In the genomic region with DNA sequence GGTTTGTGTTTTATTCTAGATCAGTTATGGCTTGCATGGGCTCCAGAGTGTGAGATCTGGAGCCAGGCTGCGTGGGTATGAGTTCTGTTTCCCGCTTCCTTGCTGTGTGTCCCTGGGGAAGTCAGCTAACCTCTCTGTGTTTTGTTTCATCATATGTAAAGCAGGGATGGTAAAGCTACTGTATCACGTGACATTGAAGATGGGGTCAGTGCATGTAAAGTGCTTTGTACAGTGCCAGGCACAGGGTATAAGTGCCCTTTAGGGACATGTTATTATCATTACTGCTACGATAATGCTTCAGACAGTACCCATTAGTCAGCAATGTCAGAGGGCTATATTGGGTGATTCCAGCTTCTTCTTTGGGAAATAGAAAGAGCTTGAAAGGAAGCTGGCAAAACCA, we compare ENCODE assay signal across 2 cellular contexts.
TF ChIP-seq lines count a peak whose summit lies in the region.

No MANE protein-coding gene starts in this region.

TF ChIP-seq in HepG2, 621 proteins besides CTCF, POLR2A, EP300 and RAD21 (continued from another document):
- TF ChIP-seq ZNF768 (CRISPR knock-in tag; IDR thresholded peaks at IDR 0.05) (peak; percentile 19; the same call in 1 of the 2 replicates), ZNF350 (CRISPR knock-in tag; IDR thresholded peaks at IDR 0.05; ENCODE audit: borderline replicate concordance, low read depth) (no peak), ATF7-NPFF (CRISPR knock-in tag; IDR thresholded peaks at IDR 0.05; ENCODE audit: low read depth) (no peak), RAD51 (IDR thresholded peaks at IDR 0.05; ENCODE audit: borderline replicate concordance) (peak; percentile 89), MAFK (conservative IDR thresholded peaks at IDR 0.05 in 1 of 2, IDR thresholded peaks at IDR 0.05 in 1 of 2; ENCODE audit: low read length in 2 of 2) (0 out of 4 replicates have a peak, but pooled peaks of 1 of the 2 experiments have one; percentile 3)
- TF ChIP-seq, protein P1, sequence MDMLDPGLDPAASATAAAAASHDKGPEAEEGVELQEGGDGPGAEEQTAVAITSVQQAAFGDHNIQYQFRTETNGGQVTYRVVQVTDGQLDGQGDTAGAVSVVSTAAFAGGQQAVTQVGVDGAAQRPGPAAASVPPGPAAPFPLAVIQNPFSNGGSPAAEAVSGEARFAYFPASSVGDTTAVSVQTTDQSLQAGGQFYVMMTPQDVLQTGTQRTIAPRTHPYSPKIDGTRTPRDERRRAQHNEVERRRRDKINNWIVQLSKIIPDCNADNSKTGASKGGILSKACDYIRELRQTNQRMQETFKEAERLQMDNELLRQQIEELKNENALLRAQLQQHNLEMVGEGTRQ (IDR thresholded peaks at IDR 0.05; ENCODE audit: low read depth, low read length) = peak; percentile 77
- TF ChIP-seq, protein P1 (CRISPR knock-in tag; IDR thresholded peaks at IDR 0.05; ENCODE audit: borderline replicate concordance) = no peak
- TF ChIP-seq, protein P2, sequence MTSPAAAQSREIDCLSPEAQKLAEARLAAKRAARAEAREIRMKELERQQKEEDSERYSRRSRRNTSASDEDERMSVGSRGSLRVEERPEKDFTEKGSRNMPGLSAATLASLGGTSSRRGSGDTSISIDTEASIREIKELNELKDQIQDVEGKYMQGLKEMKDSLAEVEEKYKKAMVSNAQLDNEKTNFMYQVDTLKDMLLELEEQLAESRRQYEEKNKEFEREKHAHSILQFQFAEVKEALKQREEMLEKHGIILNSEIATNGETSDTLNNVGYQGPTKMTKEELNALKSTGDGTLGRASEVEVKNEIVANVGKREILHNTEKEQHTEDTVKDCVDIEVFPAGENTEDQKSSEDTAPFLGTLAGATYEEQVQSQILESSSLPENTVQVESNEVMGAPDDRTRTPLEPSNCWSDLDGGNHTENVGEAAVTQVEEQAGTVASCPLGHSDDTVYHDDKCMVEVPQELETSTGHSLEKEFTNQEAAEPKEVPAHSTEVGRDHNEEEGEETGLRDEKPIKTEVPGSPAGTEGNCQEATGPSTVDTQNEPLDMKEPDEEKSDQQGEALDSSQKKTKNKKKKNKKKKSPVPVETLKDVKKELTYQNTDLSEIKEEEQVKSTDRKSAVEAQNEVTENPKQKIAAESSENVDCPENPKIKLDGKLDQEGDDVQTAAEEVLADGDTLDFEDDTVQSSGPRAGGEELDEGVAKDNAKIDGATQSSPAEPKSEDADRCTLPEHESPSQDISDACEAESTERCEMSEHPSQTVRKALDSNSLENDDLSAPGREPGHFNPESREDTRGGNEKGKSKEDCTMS (CRISPR knock-in tag; conservative IDR thresholded peaks at IDR 0.05) = no peak

TF ChIP-seq in K562, 482 proteins besides CTCF, POLR2A, EP300 and RAD21 (continued from another document):
- TF ChIP-seq, protein P3, sequence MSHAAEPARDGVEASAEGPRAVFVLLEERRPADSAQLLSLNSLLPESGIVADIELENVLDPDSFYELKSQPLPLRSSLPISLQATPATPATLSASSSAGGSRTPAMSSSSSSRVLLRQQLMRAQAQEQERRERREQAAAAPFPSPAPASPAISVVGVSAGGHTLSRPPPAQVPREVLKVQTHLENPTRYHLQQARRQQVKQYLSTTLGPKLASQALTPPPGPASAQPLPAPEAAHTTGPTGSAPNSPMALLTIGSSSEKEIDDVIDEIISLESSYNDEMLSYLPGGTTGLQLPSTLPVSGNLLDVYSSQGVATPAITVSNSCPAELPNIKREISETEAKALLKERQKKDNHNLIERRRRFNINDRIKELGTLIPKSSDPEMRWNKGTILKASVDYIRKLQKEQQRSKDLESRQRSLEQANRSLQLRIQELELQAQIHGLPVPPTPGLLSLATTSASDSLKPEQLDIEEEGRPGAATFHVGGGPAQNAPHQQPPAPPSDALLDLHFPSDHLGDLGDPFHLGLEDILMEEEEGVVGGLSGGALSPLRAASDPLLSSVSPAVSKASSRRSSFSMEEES (CRISPR knock-in tag; IDR thresholded peaks at IDR 0.05) = peak; percentile 90
TF ChIP-seq in K562: peak in this region for 5.
